Comparison of ENCODE assay signal across 12 cellular contexts in genomic region chr1:44645466-44646244, GRCh38. TPM values are rescaled to one million over a fixed set of nuclear protein-coding genes. Genes with fewer than 3 reads are reported as not detected.
DNase-seq lines count a peak whose midpoint lies in the region; TF ChIP-seq lines count a peak whose summit lies in the region.
"Had no signal": no experiment of that assay in that cellular context is flagged by ENCODE, and none has a peak within 500 bp of the region (broad histone marks: within the 10 kb centered on the region; RNA-seq: fewer than 3 reads in every experiment).

No MANE protein-coding gene starts in this region.

- no peaks in the 10 kb centered on the region for H3K4me1 ChIP-seq in testis

- intact Hi-C loops in testis (cut with DNase I; ENCODE audit: low total_unique reads), result no loop called here

- no peak overlapping the region for H3K4me3 Mint-ChIP-seq in immature natural killer cell
- H3K4me3 Mint-ChIP-seq: activated naive CD4-positive, alpha-beta T cell treated with anti-CD3 and anti-CD28 coated beads, Interleukin-2, amount 50 U/mL, for 24 hours; natural killer cell had no signal

- no peaks in the 10 kb centered on the region for H3K9me3 ChIP-seq in testis

- no peaks in the 10 kb centered on the region for H3K36me3 ChIP-seq in testis (ENCODE audit: low read depth, missing control alignments)

- H3K27me3 ChIP-seq in testis, result no peaks in the 10 kb centered on the region

- H3K4me1 Mint-ChIP-seq in immature natural killer cell, result peaks cover 8 to 14% of the 10 kb centered on the region in 2 donors

- H3K36me3 Mint-ChIP-seq in immature natural killer cell, result peaks cover 6 to 43% (median 28%) of the 10 kb centered on the region in 3 donors

- DNase-seq in SHP77 treated with DMSO at 0.1 percent for 48 hours (lab: John Stamatoyannopoulos, UW) (peak; percentile 70), fibroblast of mammary gland (ENCODE audit: low read depth) (peak; percentile 72), myocyte (ENCODE audit: low read depth) (peak; percentile 96), testis (peak; percentile 44), NCI-H1105 (lab: John Stamatoyannopoulos, UW) (no peak), immature natural killer cell (no peak)
- no peak for DNase-seq in effector CD8-positive, alpha-beta T cell (lab: John Stamatoyannopoulos, UW)
- DNase-seq: DMS79, natural killer cell, NCI-H1092 had no signal

- peaks cover 0 to 5% (median 2%) of the 10 kb centered on the region in 3 donors for H3K27me3 Mint-ChIP-seq in immature natural killer cell (ENCODE audit: low read depth in 3 of 3)
- H3K27me3 Mint-ChIP-seq: activated naive CD4-positive, alpha-beta T cell treated with anti-CD3 and anti-CD28 coated beads, Interleukin-2, amount 50 U/mL, for 24 hours had no signal

- H3K27ac ChIP-seq in testis, result peak overlapping the region in 1 of 2 donors; percentile 19
- H3K27ac ChIP-seq: VCaP had no signal

- H3K4me3 ChIP-seq in fibroblast of mammary gland (ENCODE audit: control insufficient read depth, low read depth, low read length) (no peak overlapping the region), testis (no peak overlapping the region)

- 66 to 79% methylated on average over 14 to 18 of the region's 18 CpGs for WGBS in testis, 2 donors

- H3K27ac Mint-ChIP-seq in immature natural killer cell, result no peak overlapping the region

- no peak for TF ChIP-seq POLR2A in testis (IDR thresholded peaks at IDR 0.05)

- no peaks in the 10 kb centered on the region for H3K9me3 Mint-ChIP-seq in immature natural killer cell
- H3K9me3 Mint-ChIP-seq: activated naive CD4-positive, alpha-beta T cell treated with anti-CD3 and anti-CD28 coated beads, Interleukin-2, amount 50 U/mL, for 24 hours; natural killer cell had no signal

- TF ChIP-seq CTCF in fibroblast of mammary gland (conservative IDR thresholded peaks at IDR 0.05; ENCODE audit: control insufficient read depth, insufficient read depth, low read depth, low read length) (no peak), testis (IDR thresholded peaks at IDR 0.05) (no peak)

RNA-seq across cellular contexts. Expression of gene TMEM53, which starts 28.6 kb away (rescaled TPM):
- total RNA-seq in myocyte, result 20.8 and 25.5 TPM in 2 replicates
- polyA plus RNA-seq in myocyte (2012), result 13.6 TPM
- 10 to 100 TPM; 15.6 to 18.9 TPM for total RNA-seq in testis
- polyA plus RNA-seq in testis (ENCODE audit: insufficient read depth, low read depth, low replicate concordance), result 40.2 TPM
- 1 to 10 TPM; 4.2 to 8.8 (median 8.7) TPM for polyA plus RNA-seq in immature natural killer cell

RNA-seq across cellular contexts. Expression of gene ARMH1, which starts 28.9 kb away (rescaled TPM):
- total RNA-seq in myocyte, result 7.0 and 13.9 TPM in 2 replicates
- 0.78 TPM for polyA plus RNA-seq in myocyte (2012)
- total RNA-seq in testis, result 10 to 100 TPM; 17.4 to 29.7 TPM
- polyA plus RNA-seq in testis (ENCODE audit: insufficient read depth, low read depth, low replicate concordance), result 42.9 TPM
- 1 to 10 TPM in 1 of 3 donors, under 1 TPM in 1, not detected in 1; 0.50 to 1.6 TPM for polyA plus RNA-seq in immature natural killer cell

Comparison
In these comparisons a context has a peak if more than half of its experiments do, and no peak if none do; other contexts are left out.
1. DNase-seq: peak in SHP77 treated with DMSO at 0.1 percent for 48 hours (single experiment), fibroblast of mammary gland (single experiment), myocyte (single experiment) and testis (single experiment); none in NCI-H1105 (single experiment), effector CD8-positive, alpha-beta T cell (single experiment) and immature natural killer cell (0 of 3).